Comparison of ENCODE assay signal across 1 cellular context in the genomic region with DNA sequence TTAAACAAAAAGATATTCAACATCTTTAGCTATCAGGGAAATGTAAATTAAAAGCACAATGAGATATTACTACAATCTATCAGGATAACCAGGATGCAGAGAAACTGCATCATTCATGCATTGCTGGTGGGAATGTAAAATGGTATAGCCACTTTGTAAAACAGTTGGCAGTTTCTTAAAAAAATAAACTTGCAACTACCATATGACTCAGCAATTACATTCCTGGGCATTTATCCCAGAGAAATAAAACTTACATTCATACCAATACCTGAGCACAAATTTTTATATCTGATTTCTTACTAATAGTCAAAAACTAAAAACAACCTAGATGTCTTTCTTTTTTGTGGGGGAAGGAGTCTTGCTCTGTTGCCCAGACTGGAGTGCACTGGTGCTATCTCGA.
TF ChIP-seq lines count a peak whose summit lies in the region.

No MANE protein-coding gene starts in this region.

TF ChIP-seq in GM23338, 12 proteins besides CTCF, POLR2A, EP300 and RAD21 (continued from another document):
- TF ChIP-seq, protein P1, sequence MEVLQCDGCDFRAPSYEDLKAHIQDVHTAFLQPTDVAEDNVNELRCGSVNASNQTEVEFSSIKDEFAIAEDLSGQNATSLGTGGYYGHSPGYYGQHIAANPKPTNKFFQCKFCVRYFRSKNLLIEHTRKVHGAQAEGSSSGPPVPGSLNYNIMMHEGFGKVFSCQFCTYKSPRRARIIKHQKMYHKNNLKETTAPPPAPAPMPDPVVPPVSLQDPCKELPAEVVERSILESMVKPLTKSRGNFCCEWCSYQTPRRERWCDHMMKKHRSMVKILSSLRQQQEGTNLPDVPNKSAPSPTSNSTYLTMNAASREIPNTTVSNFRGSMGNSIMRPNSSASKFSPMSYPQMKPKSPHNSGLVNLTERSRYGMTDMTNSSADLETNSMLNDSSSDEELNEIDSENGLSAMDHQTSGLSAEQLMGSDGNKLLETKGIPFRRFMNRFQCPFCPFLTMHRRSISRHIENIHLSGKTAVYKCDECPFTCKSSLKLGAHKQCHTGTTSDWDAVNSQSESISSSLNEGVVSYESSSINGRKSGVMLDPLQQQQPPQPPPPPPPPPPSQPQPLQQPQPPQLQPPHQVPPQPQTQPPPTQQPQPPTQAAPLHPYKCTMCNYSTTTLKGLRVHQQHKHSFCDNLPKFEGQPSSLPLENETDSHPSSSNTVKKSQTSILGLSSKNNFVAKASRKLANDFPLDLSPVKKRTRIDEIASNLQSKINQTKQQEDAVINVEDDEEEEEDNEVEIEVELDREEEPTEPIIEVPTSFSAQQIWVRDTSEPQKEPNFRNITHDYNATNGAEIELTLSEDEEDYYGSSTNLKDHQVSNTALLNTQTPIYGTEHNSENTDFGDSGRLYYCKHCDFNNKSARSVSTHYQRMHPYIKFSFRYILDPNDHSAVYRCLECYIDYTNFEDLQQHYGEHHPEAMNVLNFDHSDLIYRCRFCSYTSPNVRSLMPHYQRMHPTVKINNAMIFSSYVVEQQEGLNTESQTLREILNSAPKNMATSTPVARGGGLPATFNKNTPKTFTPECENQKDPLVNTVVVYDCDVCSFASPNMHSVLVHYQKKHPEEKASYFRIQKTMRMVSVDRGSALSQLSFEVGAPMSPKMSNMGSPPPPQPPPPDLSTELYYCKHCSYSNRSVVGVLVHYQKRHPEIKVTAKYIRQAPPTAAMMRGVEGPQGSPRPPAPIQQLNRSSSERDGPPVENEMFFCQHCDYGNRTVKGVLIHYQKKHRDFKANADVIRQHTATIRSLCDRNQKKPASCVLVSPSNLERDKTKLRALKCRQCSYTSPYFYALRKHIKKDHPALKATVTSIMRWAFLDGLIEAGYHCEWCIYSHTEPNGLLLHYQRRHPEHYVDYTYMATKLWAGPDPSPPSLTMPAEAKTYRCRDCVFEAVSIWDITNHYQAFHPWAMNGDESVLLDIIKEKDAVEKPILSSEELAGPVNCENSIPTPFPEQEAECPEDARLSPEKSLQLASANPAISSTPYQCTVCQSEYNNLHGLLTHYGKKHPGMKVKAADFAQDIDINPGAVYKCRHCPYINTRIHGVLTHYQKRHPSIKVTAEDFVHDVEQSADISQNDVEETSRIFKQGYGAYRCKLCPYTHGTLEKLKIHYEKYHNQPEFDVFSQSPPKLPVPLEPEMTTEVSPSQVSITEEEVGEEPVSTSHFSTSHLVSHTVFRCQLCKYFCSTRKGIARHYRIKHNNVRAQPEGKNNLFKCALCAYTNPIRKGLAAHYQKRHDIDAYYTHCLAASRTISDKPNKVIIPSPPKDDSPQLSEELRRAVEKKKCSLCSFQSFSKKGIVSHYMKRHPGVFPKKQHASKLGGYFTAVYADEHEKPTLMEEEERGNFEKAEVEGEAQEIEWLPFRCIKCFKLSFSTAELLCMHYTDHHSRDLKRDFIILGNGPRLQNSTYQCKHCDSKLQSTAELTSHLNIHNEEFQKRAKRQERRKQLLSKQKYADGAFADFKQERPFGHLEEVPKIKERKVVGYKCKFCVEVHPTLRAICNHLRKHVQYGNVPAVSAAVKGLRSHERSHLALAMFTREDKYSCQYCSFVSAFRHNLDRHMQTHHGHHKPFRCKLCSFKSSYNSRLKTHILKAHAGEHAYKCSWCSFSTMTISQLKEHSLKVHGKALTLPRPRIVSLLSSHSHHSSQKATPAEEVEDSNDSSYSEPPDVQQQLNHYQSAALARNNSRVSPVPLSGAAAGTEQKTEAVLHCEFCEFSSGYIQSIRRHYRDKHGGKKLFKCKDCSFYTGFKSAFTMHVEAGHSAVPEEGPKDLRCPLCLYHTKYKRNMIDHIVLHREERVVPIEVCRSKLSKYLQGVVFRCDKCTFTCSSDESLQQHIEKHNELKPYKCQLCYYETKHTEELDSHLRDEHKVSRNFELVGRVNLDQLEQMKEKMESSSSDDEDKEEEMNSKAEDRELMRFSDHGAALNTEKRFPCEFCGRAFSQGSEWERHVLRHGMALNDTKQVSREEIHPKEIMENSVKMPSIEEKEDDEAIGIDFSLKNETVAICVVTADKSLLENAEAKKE (CRISPR knock-in tag; IDR thresholded peaks at IDR 0.05): no peak
- TF ChIP-seq POLR2AphosphoS5 (IDR thresholded peaks at IDR 0.05; ENCODE audit: low read depth) (no peak), CREB1 (CRISPR knock-in tag; IDR thresholded peaks at IDR 0.05; ENCODE audit: low read depth) (no peak), EZH2phosphoT487 (IDR thresholded peaks at IDR 0.05; ENCODE audit: unreplicated experiment) (no peak), ZNF331 (CRISPR knock-in tag; IDR thresholded peaks at IDR 0.05; ENCODE audit: low read depth) (no peak), NANOG (IDR thresholded peaks at IDR 0.05; ENCODE audit: borderline replicate concordance) (no peak), STAT1 (IDR thresholded peaks at IDR 0.05; ENCODE audit: unreplicated experiment) (no peak), JUNB (IDR thresholded peaks at IDR 0.05; ENCODE audit: unreplicated experiment) (no peak)
- TF ChIP-seq, protein P2, sequence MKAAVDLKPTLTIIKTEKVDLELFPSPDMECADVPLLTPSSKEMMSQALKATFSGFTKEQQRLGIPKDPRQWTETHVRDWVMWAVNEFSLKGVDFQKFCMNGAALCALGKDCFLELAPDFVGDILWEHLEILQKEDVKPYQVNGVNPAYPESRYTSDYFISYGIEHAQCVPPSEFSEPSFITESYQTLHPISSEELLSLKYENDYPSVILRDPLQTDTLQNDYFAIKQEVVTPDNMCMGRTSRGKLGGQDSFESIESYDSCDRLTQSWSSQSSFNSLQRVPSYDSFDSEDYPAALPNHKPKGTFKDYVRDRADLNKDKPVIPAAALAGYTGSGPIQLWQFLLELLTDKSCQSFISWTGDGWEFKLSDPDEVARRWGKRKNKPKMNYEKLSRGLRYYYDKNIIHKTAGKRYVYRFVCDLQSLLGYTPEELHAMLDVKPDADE (IDR thresholded peaks at IDR 0.05): no peak
- TF ChIP-seq, protein P3, sequence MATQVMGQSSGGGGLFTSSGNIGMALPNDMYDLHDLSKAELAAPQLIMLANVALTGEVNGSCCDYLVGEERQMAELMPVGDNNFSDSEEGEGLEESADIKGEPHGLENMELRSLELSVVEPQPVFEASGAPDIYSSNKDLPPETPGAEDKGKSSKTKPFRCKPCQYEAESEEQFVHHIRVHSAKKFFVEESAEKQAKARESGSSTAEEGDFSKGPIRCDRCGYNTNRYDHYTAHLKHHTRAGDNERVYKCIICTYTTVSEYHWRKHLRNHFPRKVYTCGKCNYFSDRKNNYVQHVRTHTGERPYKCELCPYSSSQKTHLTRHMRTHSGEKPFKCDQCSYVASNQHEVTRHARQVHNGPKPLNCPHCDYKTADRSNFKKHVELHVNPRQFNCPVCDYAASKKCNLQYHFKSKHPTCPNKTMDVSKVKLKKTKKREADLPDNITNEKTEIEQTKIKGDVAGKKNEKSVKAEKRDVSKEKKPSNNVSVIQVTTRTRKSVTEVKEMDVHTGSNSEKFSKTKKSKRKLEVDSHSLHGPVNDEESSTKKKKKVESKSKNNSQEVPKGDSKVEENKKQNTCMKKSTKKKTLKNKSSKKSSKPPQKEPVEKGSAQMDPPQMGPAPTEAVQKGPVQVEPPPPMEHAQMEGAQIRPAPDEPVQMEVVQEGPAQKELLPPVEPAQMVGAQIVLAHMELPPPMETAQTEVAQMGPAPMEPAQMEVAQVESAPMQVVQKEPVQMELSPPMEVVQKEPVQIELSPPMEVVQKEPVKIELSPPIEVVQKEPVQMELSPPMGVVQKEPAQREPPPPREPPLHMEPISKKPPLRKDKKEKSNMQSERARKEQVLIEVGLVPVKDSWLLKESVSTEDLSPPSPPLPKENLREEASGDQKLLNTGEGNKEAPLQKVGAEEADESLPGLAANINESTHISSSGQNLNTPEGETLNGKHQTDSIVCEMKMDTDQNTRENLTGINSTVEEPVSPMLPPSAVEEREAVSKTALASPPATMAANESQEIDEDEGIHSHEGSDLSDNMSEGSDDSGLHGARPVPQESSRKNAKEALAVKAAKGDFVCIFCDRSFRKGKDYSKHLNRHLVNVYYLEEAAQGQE (IDR thresholded peaks at IDR 0.05; ENCODE audit: unreplicated experiment): no peak
